In genomic region chr17:80219777-80220708, GRCh38 we compare ENCODE assay signal across 8 cellular contexts. TPM values are rescaled to one million over a fixed set of nuclear protein-coding genes. Genes with fewer than 3 reads are reported as not detected.
DNase-seq lines count a peak whose midpoint lies in the region; ATAC-seq and TF ChIP-seq lines count a peak whose summit lies in the region.

Gene SGSH (minus strand): TSS chr17:80220333. CDS start chr17:80220313, 20 bp downstream.
Gene SLC26A11 (plus strand): TSS chr17:80220427. CDS start chr17:80221561, 1,134 bp downstream.

- no peak within 1 kb of the TSS for H2BK20ac ChIP-seq in H9 (ENCODE audit: low read depth, low read length, poor library complexity, severe bottlenecking)

- no peaks in the 10 kb centered on the region for H3K4me1 ChIP-seq in H9 (ENCODE audit: insufficient read depth, low read length)

- H4K8ac ChIP-seq in H9 (replicated peaks; ENCODE audit: insufficient read length, low read depth, low read length) = no peak within 1 kb of the TSS

- H2AK5ac ChIP-seq in H9 (ENCODE audit: insufficient read length, low read length) = no peak within 1 kb of the TSS

- TF ChIP-seq POLR2A in lower leg skin (IDR thresholded peaks at IDR 0.05) = no peak

- no peak within 1 kb of the TSS for H2BK120ac ChIP-seq in H9 (ENCODE audit: low read depth, low read length, poor library complexity, severe bottlenecking)

- H3K4me1 Mint-ChIP-seq in H9 = peaks cover 17 to 23% of the 10 kb centered on the region in 2 experiments

- no peaks in the 10 kb centered on the region for H3K79me1 ChIP-seq in H9 (ENCODE audit: insufficient read depth, low read depth, low read length, poor library complexity, severe bottlenecking)

- no peaks in the 10 kb centered on the region for H4K20me1 ChIP-seq in H9 (ENCODE audit: control insufficient read depth, insufficient read depth, insufficient read length)

- H3K9ac ChIP-seq in H9 (ENCODE audit: extremely low read depth, insufficient read length, low read length) = peak within 1 kb of the TSS; percentile 66

- peaks cover 10 to 27% (median 26%) of the 10 kb centered on the region in 3 experiments; a peak in 5 of 7 replicates for H3K36me3 Mint-ChIP-seq in H9 (ENCODE audit: insufficient read depth in 1 of 3, low read depth in 3 of 3)

- no CpG with 5 or more reads among the region's 80 CpGs for WGBS in H9 (ENCODE audit: extremely low coverage, insufficient read length, low lambda C conversion rate)
- 1 to 2% methylated on average over 17 to 50 of the region's 80 CpGs for WGBS in lower leg skin, 2 donors

- H3K9me3 ChIP-seq in H9 (ENCODE audit: control insufficient read depth, low read depth, low read length) = no peaks in the 10 kb centered on the region

- H3K27me3 Mint-ChIP-seq in H9 (ENCODE audit: low read depth) = no peaks in the 10 kb centered on the region; the same call in 1 of the 2 replicates

- H3K4me3 ChIP-seq in dorsolateral prefrontal cortex = peak within 1 kb of the TSS; percentile 59 to 99 (median 91)
- peak within 1 kb of the TSS; percentile 79 for H3K4me3 ChIP-seq in lower leg skin (ENCODE audit: low read depth, poor library complexity, severe bottlenecking)

- H2BK12ac ChIP-seq in H9 (ENCODE audit: insufficient read length, low read depth, low read length) = no peak within 1 kb of the TSS

- no peak within 1 kb of the TSS for H3K27ac ChIP-seq in H9 (ENCODE audit: insufficient read length, low read depth, low read length)
- H3K27ac ChIP-seq in dorsolateral prefrontal cortex = peak within 1 kb of the TSS in 53 of 59 donors; percentile 20 to 91 (median 70)

- no peak within 1 kb of the TSS for H3K4ac ChIP-seq in H9 (ENCODE audit: low read depth, low read length)

- intact Hi-C loops in dorsolateral prefrontal cortex (cut with DNase I) = loop anchor here in 1 of 2 donors (5.0 kb wide), 1 partner anchor 73 kb away; the partner anchor contains the start of gene EIF4A3
- intact Hi-C loops in lower leg skin (cut with DNase I; ENCODE audit: low total_unique reads) = loop anchor here (5.0 kb wide), 1 partner anchor 443 kb away; the partner anchor contains the start of gene CBX2

- peaks cover 5% of the 10 kb centered on the region for H3K23me2 ChIP-seq in H9 (ENCODE audit: insufficient read length, low read depth, low read length, poor library complexity, severe bottlenecking)

- peak within 1 kb of the TSS in 2 of 3 experiments; percentile 55 to 93; a peak in 3 of 7 replicates for H3K27ac Mint-ChIP-seq in H9

- H2AFZ ChIP-seq in H9 (ENCODE audit: low read length) = no peak within 1 kb of the TSS

- H3K14ac ChIP-seq in H9 (ENCODE audit: insufficient read depth, low read length) = peak within 1 kb of the TSS; percentile 78

- no peak for ATAC-seq in HG02588 (IDR thresholded peaks at IDR 0.05; ENCODE audit: unreplicated experiment)

- H3K18ac ChIP-seq in H9 (ENCODE audit: insufficient read length, low read depth, low read length) = no peak within 1 kb of the TSS

- no peak within 1 kb of the TSS for H2BK15ac ChIP-seq in H9 (ENCODE audit: low read depth, low read length)

- H3K27me3 ChIP-seq in H9 (ENCODE audit: insufficient read depth, low read length) (no peaks in the 10 kb centered on the region), dorsolateral prefrontal cortex (no peaks in the 10 kb centered on the region)

- H3T11ph ChIP-seq in H9 (ENCODE audit: low read length) = no peak within 1 kb of the TSS

- H4K91ac ChIP-seq in H9 (ENCODE audit: insufficient read length, low read depth, low read length) = no peak within 1 kb of the TSS

- no peak within 1 kb of the TSS for H4K5ac ChIP-seq in H9 (ENCODE audit: insufficient read length, low read depth, low read length)

- no peak within 1 kb of the TSS for H3K23ac ChIP-seq in H9 (ENCODE audit: insufficient read length, low read depth, low read length)

- no peak for TF ChIP-seq CTCF in H9 (conservative IDR thresholded peaks at IDR 0.05)
- TF ChIP-seq CTCF in dorsolateral prefrontal cortex (IDR thresholded peaks at IDR 0.05 in 54 of 56, conservative IDR thresholded peaks at IDR 0.05 in 2 of 56; ENCODE audit: low read depth in 1 of 56, partially characterized antibody in 56 of 56) = peak in 10 of 56 donors; percentile 3 to 28 (median 22)
- TF ChIP-seq CTCF in lower leg skin (IDR thresholded peaks at IDR 0.05) = no peak

- DNase-seq in DMS79 treated with DMSO at 0.1 percent for 48 hours (lab: John Stamatoyannopoulos, UW) (peak; percentile 20), H9 (peak; percentile 93), NCI-H226 (peak; percentile 57), dorsolateral prefrontal cortex (peak; percentile 54 to 87 (median 68)), lower leg skin (ENCODE audit: low spot score in 2 of 2) (peak; percentile 72 to 97)
- DNase-seq in activated CD4-positive, alpha-beta T cell treated with anti-CD3 and anti-CD28 coated beads, Interleukin-2, amount 50 U/mL, for 4 hours = peak; percentile 38 to 42
- DNase-seq in stimulated activated CD4-positive, alpha-beta T cell treated with anti-CD3 and anti-CD28 coated beads, TNF-alpha, amount 100 ng/mL, for 24 hours (ENCODE audit: low read depth in 3 of 3) = peak; percentile 42 to 74 (median 51)

- peak within 1 kb of the TSS; percentile 91 to 95 for H3K4me3 Mint-ChIP-seq in H9

- H3K9me3 Mint-ChIP-seq in H9 = no peaks in the 10 kb centered on the region

- H3K4me2 ChIP-seq in H9 (ENCODE audit: insufficient read depth, insufficient read length, low read length) = peak within 1 kb of the TSS; percentile 62

- H2BK5ac ChIP-seq in H9 (ENCODE audit: insufficient read length, low read length) = no peak within 1 kb of the TSS

- H3K56ac ChIP-seq in H9 (ENCODE audit: insufficient read length, low read depth, low read length) = no peak within 1 kb of the TSS

- H3K79me2 ChIP-seq in H9 (ENCODE audit: insufficient read depth, low read length) = no peaks in the 10 kb centered on the region

RNA-seq across cellular contexts. Expression of gene SGSH, which starts in this region (rescaled TPM):
- 19.8 and 21.6 TPM in 2 replicates for total RNA-seq in H9 (2021)
- 10 to 100 TPM; 16.5 to 51.4 (median 26.9) TPM for total RNA-seq in dorsolateral prefrontal cortex
- total RNA-seq in lower leg skin = 10 to 100 TPM; 19.4 to 47.3 (median 37.0) TPM

RNA-seq across cellular contexts. Expression of gene SLC26A11, which starts in this region (rescaled TPM):
- total RNA-seq in H9 (2021) (24.0 and 26.5 TPM in 2 replicates), dorsolateral prefrontal cortex (10 to 100 TPM; 22.0 to 66.8 (median 39.7) TPM), lower leg skin (10 to 100 TPM; 20.1 to 28.1 (median 22.3) TPM)

Comparison
In these comparisons a context has a peak if more than half of its experiments do, and no peak if none do; other contexts are left out.
1. DNase-seq: peak in every context shown above with its lines; median percentile 93 in H9; 84 in lower leg skin; 68 in dorsolateral prefrontal cortex; 57 in NCI-H226; 51 in stimulated activated CD4-positive, alpha-beta T cell treated with anti-CD3 and anti-CD28 coated beads, TNF-alpha, amount 100 ng/mL, for 24 hours; 40 in activated CD4-positive, alpha-beta T cell treated with anti-CD3 and anti-CD28 coated beads, Interleukin-2, amount 50 U/mL, for 4 hours; 20 in DMS79 treated with DMSO at 0.1 percent for 48 hours.